Comparison of ENCODE assay signal across 15 cellular contexts in the genomic region with DNA sequence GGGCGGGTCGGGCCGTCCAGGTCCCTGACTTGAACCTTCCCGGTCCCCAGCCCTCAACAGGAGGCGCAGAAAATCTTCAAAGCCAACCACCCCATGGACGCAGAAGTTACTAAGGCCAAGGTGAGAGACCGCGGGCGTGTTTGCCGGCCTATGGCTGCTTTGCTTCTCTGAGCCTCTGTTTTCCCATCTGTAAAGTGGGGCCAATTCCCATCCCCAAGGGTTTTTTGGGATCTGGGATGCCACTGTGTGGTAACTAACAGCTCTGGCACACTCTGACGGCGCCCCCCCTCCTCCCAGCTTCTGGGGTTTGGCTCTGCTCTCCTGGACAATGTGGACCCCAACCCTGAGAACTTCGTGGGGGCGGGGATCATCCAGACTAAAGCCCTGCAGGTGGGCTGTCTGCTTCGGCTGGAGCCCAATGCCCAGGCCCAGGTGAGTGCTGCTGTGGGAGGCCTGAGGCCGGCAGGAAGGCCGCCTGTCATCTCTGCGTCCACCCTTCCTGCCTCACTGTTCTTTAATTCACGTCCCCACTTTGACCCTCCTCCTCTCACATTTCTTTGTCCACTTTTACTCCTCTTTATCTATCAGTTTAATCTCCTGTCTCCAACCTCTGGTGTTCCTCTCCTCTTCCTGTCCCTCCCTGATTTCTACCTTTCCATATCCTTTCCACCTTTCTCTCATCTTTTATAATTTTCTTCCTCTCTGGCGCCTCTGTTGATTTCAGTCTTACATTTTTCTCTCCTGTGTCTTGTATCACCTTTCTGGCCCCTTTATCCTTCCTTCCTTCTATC. TPM values are rescaled to one million over a fixed set of nuclear protein-coding genes. Genes with fewer than 3 reads are reported as not detected.
DNase-seq lines count a peak whose midpoint lies in the region; ATAC-seq and TF ChIP-seq lines count a peak whose summit lies in the region.
"Had no signal": no experiment of that assay in that cellular context is flagged by ENCODE, and none has a peak within 500 bp of the region (broad histone marks: within the 10 kb centered on the region; RNA-seq: fewer than 3 reads in every experiment).

No MANE protein-coding gene starts in this region.

- peaks cover 9% of the 10 kb centered on the region for H3K36me3 ChIP-seq in H7 (replicated peaks; ENCODE audit: control insufficient read depth, insufficient read depth, low read length)
- H3K36me3 ChIP-seq: pancreas had no signal

- H3K9me3 Mint-ChIP-seq in CD14-positive monocyte, result no peaks in the 10 kb centered on the region
- no peaks in the 10 kb centered on the region for H3K9me3 Mint-ChIP-seq in activated naive CD8-positive, alpha-beta T cell treated with anti-CD3 and anti-CD28 coated beads, Interleukin-2, amount 10 ng/mL, durations not matched to agents 7 days and 5 days
- H3K9me3 Mint-ChIP-seq in naive thymus-derived CD8-positive, alpha-beta T cell, result no peaks in the 10 kb centered on the region

- H3K27me3 ChIP-seq in H7 (ENCODE audit: control insufficient read depth, insufficient read depth, low read length), result no peaks in the 10 kb centered on the region; the same call in 1 of the 2 replicates
- H3K27me3 ChIP-seq: pancreas, thyroid gland had no signal

- H3K27ac Mint-ChIP-seq in CD14-positive monocyte, result peak overlapping the region in 5 of 7 donors; percentile 10 to 64 (median 20)
- peak overlapping the region; percentile 53 for H3K27ac Mint-ChIP-seq in activated naive CD8-positive, alpha-beta T cell treated with anti-CD3 and anti-CD28 coated beads, Interleukin-2, amount 10 ng/mL, durations not matched to agents 7 days and 5 days
- H3K27ac Mint-ChIP-seq in naive thymus-derived CD8-positive, alpha-beta T cell, result peak overlapping the region in 9 of 10 donors; percentile 8 to 81 (median 50)

- H3K4me3 ChIP-seq in H7 (ENCODE audit: insufficient read depth, low read depth, low read length), result peak overlapping the region; percentile 8; the same call in 1 of the 2 replicates
- H3K4me3 ChIP-seq: pancreas, thyroid gland had no signal

- H3K27me3 Mint-ChIP-seq in CD14-positive monocyte (ENCODE audit: low read depth in 3 of 3), result peaks cover 0 to 4% (median 0%) of the 10 kb centered on the region in 3 donors
- H3K27me3 Mint-ChIP-seq in activated naive CD8-positive, alpha-beta T cell treated with anti-CD3 and anti-CD28 coated beads, Interleukin-2, amount 10 ng/mL, durations not matched to agents 7 days and 5 days, result no peaks in the 10 kb centered on the region
- no peaks in the 10 kb centered on the region for H3K27me3 Mint-ChIP-seq in naive thymus-derived CD8-positive, alpha-beta T cell

- H3K4me3 Mint-ChIP-seq in CD14-positive monocyte, result no peak overlapping the region
- no peak overlapping the region for H3K4me3 Mint-ChIP-seq in activated naive CD8-positive, alpha-beta T cell treated with anti-CD3 and anti-CD28 coated beads, Interleukin-2, amount 10 ng/mL, durations not matched to agents 7 days and 5 days
- no peak overlapping the region for H3K4me3 Mint-ChIP-seq in naive thymus-derived CD8-positive, alpha-beta T cell

- peaks cover 43 to 52% of the 10 kb centered on the region in 2 donors for H3K36me3 Mint-ChIP-seq in CD14-positive monocyte
- peaks cover 14% of the 10 kb centered on the region for H3K36me3 Mint-ChIP-seq in activated naive CD8-positive, alpha-beta T cell treated with anti-CD3 and anti-CD28 coated beads, Interleukin-2, amount 10 ng/mL, durations not matched to agents 7 days and 5 days
- peaks cover 0 to 21% (median 6%) of the 10 kb centered on the region in 3 donors for H3K36me3 Mint-ChIP-seq in naive thymus-derived CD8-positive, alpha-beta T cell

- no peak for TF ChIP-seq CTCF in CD14-positive monocyte (IDR thresholded peaks at IDR 0.05)

- ATAC-seq in activated naive CD8-positive, alpha-beta T cell treated with anti-CD3 and anti-CD28 coated beads, Interleukin-2, amount 10 ng/mL, durations not matched to agents 7 days and 5 days (ENCODE audit: low read depth), result no peak
- no peak for ATAC-seq in naive thymus-derived CD8-positive, alpha-beta T cell
- no peak for ATAC-seq in left colon

- H3K4me1 Mint-ChIP-seq in CD14-positive monocyte, result peaks cover 33% of the 10 kb centered on the region
- peaks cover 22% of the 10 kb centered on the region for H3K4me1 Mint-ChIP-seq in activated naive CD8-positive, alpha-beta T cell treated with anti-CD3 and anti-CD28 coated beads, Interleukin-2, amount 10 ng/mL, durations not matched to agents 7 days and 5 days
- peaks cover 12 to 31% (median 28%) of the 10 kb centered on the region in 4 donors for H3K4me1 Mint-ChIP-seq in naive thymus-derived CD8-positive, alpha-beta T cell

- POLR2A ChIA-PET in activated naive CD8-positive, alpha-beta T cell treated with anti-CD3 and anti-CD28 coated beads, Interleukin-2, amount 10 ng/mL, durations not matched to agents 7 days and 5 days (lab: Charles Lee), result no interaction called here
- POLR2A ChIA-PET in naive thymus-derived CD8-positive, alpha-beta T cell (lab: Charles Lee), result interaction anchor here (0.6 to 0.7 kb wide), 2 partner anchors 9 to 849 kb away, joined by 3 to 4 read pairs; no protein-coding TSS in a partner anchor

- intact Hi-C loops in CD14-positive monocyte (cut with micrococcal nuclease) (loop anchor here in 1 of 2 donors (5.0 kb wide), 1 partner anchor 39 kb away; the partner anchor contains the start of gene AP2A1), left colon (cut with DNase I, micrococcal nuclease) (no loop called here)

- DNase-seq in CD14-positive monocyte (ENCODE audit: low spot score), result no peak
- no peak for DNase-seq in H7
- no peak for DNase-seq in activated naive CD8-positive, alpha-beta T cell treated with anti-CD3 and anti-CD28 coated beads, Interleukin-2, amount 10 ng/mL, durations not matched to agents 7 days and 5 days
- DNase-seq in naive thymus-derived CD8-positive, alpha-beta T cell, result no peak
- DNase-seq in NCI-H2029 treated with DMSO at 0.1 percent for 48 hours (lab: John Stamatoyannopoulos, UW), result no peak
- no peak for DNase-seq in HK-2 (ENCODE audit: unreplicated experiment)
- DNase-seq in left colon, result no peak
- DNase-seq: amniotic stem cell; hippocampal formation; KG1; stimulated activated CD4-positive, alpha-beta T cell treated with anti-CD3 and anti-CD28 coated beads, Interleukin-2, amount 100 ng/mL, for 48 hours had no signal

RNA-seq across cellular contexts. Expression of gene FUZ, which starts 7.1 kb away (rescaled TPM):
- 1 to 10 TPM; 5.3 TPM for polyA plus RNA-seq in CD14-positive monocyte
- total RNA-seq in H7 (2014; rRNA removed; shearing (Covaris generic)), result 48.5 and 49.5 TPM in 2 replicates
- total RNA-seq in activated naive CD8-positive, alpha-beta T cell treated with anti-CD3 and anti-CD28 coated beads, Interleukin-2, amount 10 ng/mL, durations not matched to agents 7 days and 5 days, result 10 to 100 TPM; 30.0 to 31.3 TPM
- total RNA-seq in naive thymus-derived CD8-positive, alpha-beta T cell, result 10 to 100 TPM; 23.0 to 28.8 TPM
- 1 to 10 TPM; 5.4 to 7.5 (median 7.0) TPM for polyA plus RNA-seq in naive thymus-derived CD8-positive, alpha-beta T cell
- 1 to 10 TPM; 7.6 to 10.0 TPM for total RNA-seq in left colon

RNA-seq across cellular contexts. Expression of gene MED25, which starts 12.1 kb away (rescaled TPM):
- polyA plus RNA-seq in CD14-positive monocyte, result 10 to 100 TPM; 13.9 to 18.5 TPM
- total RNA-seq in H7 (2014; rRNA removed; shearing (Covaris generic)), result 49.3 and 53.5 TPM in 2 replicates
- 10 to 100 TPM; 60.4 to 66.3 TPM for total RNA-seq in activated naive CD8-positive, alpha-beta T cell treated with anti-CD3 and anti-CD28 coated beads, Interleukin-2, amount 10 ng/mL, durations not matched to agents 7 days and 5 days
- total RNA-seq in naive thymus-derived CD8-positive, alpha-beta T cell, result 10 to 100 TPM; 39.8 to 43.2 TPM
- polyA plus RNA-seq in naive thymus-derived CD8-positive, alpha-beta T cell, result 10 to 100 TPM in 2 of 3 donors, 1 to 10 TPM in 1; 7.5 to 19.2 (median 13.1) TPM
- total RNA-seq in left colon, result 10 to 100 TPM; 52.6 to 52.8 TPM

RNA-seq across cellular contexts. Expression of gene AP2A1, which starts 39.2 kb away (rescaled TPM):
- polyA plus RNA-seq in CD14-positive monocyte, result 10 to 100 TPM; 12.1 to 15.1 TPM
- total RNA-seq in H7 (2014; rRNA removed; shearing (Covaris generic)), result 208 and 249 TPM in 2 replicates
- 10 to 100 TPM; 81.6 to 87.7 TPM for total RNA-seq in activated naive CD8-positive, alpha-beta T cell treated with anti-CD3 and anti-CD28 coated beads, Interleukin-2, amount 10 ng/mL, durations not matched to agents 7 days and 5 days
- total RNA-seq in naive thymus-derived CD8-positive, alpha-beta T cell, result 10 to 100 TPM; 56.1 to 57.8 TPM
- 1 to 10 TPM; 4.5 to 6.5 (median 4.9) TPM for polyA plus RNA-seq in naive thymus-derived CD8-positive, alpha-beta T cell
- total RNA-seq in left colon, result 10 to 100 TPM; 71.2 to 72.9 TPM

RNA-seq across cellular contexts. Expression of gene TSKS, which starts 42.9 kb away (rescaled TPM):
- under 1 TPM; 0.37 to 0.51 TPM for polyA plus RNA-seq in CD14-positive monocyte
- 0.24 and 0.52 TPM in 2 replicates for total RNA-seq in H7 (2014; rRNA removed; shearing (Covaris generic))
- 1 to 10 TPM; 2.0 to 2.4 TPM for total RNA-seq in activated naive CD8-positive, alpha-beta T cell treated with anti-CD3 and anti-CD28 coated beads, Interleukin-2, amount 10 ng/mL, durations not matched to agents 7 days and 5 days
- 1 to 10 TPM; 3.5 to 4.8 TPM for total RNA-seq in naive thymus-derived CD8-positive, alpha-beta T cell
- 1 to 10 TPM in 1 of 3 donors, under 1 TPM in 2; 0.17 to 1.2 (median 0.40) TPM for polyA plus RNA-seq in naive thymus-derived CD8-positive, alpha-beta T cell
- under 1 TPM; 0.21 to 0.22 TPM for total RNA-seq in left colon
- total RNA-seq: cerebellum, OCI-LY7 had no signal

RNA-seq across cellular contexts. Expression of gene PTOV1, which starts 44.9 kb away (rescaled TPM):
- polyA plus RNA-seq in CD14-positive monocyte, result 10 to 100 TPM; 18.3 to 31.2 TPM
- 205 and 219 TPM in 2 replicates for total RNA-seq in H7 (2014; rRNA removed; shearing (Covaris generic))
- 100 to 1,000 TPM in 1 of 2 experiments, 10 to 100 TPM in 1; 99.7 to 102 TPM for total RNA-seq in activated naive CD8-positive, alpha-beta T cell treated with anti-CD3 and anti-CD28 coated beads, Interleukin-2, amount 10 ng/mL, durations not matched to agents 7 days and 5 days
- 100 to 1,000 TPM; 178 to 186 TPM for total RNA-seq in naive thymus-derived CD8-positive, alpha-beta T cell
- 10 to 100 TPM; 42.9 to 67.4 (median 50.9) TPM for polyA plus RNA-seq in naive thymus-derived CD8-positive, alpha-beta T cell
- total RNA-seq in left colon, result 10 to 100 TPM; 95.3 to 95.5 TPM
